ENCODE assay signal across 8 cellular contexts in genomic region chr11:134411887-134412507, GRCh38. TPM values are rescaled to one million over a fixed set of nuclear protein-coding genes. Genes with fewer than 3 reads are reported as not detected.
DNase-seq lines count a peak whose midpoint lies in the region; ATAC-seq and TF ChIP-seq lines count a peak whose summit lies in the region.

A gene with protein sequence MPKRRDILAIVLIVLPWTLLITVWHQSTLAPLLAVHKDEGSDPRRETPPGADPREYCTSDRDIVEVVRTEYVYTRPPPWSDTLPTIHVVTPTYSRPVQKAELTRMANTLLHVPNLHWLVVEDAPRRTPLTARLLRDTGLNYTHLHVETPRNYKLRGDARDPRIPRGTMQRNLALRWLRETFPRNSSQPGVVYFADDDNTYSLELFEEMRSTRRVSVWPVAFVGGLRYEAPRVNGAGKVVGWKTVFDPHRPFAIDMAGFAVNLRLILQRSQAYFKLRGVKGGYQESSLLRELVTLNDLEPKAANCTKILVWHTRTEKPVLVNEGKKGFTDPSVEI (minus strand): TSS chr11:134412242. CDS start chr11:134387659, 24,583 bp downstream.

- WGBS in right lobe of liver (ENCODE audit: insufficient coverage, low coverage, low lambda C conversion rate, missing lambda C conversion rate) = 0% methylated on average over 1 of the region's 92 CpGs
- 2% methylated on average over 11 of the region's 92 CpGs; no CpG with 5 or more reads in 1 of the 2 donors for WGBS in tibial nerve, 2 donors

- H3K27me3 Mint-ChIP-seq in MCF 10A (ENCODE audit: insufficient read depth, unreplicated experiment) = peaks cover 56% of the 10 kb centered on the region
- peaks cover 29% of the 10 kb centered on the region for H3K27me3 Mint-ChIP-seq in activated naive CD8-positive, alpha-beta T cell

- H3K4me1 ChIP-seq in breast epithelium (no peaks in the 10 kb centered on the region), right lobe of liver (peaks cover 0 to 4% (median 2%) of the 10 kb centered on the region in 4 donors), tibial nerve (peaks cover 0 to 45% (median 3%) of the 10 kb centered on the region in 4 donors)

- intact Hi-C loops in breast epithelium (cut with DNase I; ENCODE audit: low total_unique reads) = no loop called here
- intact Hi-C loops in MCF 10A (cut with micrococcal nuclease) = no loop called here
- intact Hi-C loops in right lobe of liver (cut with DNase I) = no loop called here

- no peak within 1 kb of the TSS for H3K27ac Mint-ChIP-seq in MCF 10A (ENCODE audit: low read depth, unreplicated experiment)
- H3K27ac Mint-ChIP-seq in activated naive CD8-positive, alpha-beta T cell = no peak within 1 kb of the TSS

- H3K9me3 ChIP-seq in breast epithelium (no peaks in the 10 kb centered on the region), right lobe of liver (no peaks in the 10 kb centered on the region), tibial nerve (no peaks in the 10 kb centered on the region)

- H3K4me3 Mint-ChIP-seq in MCF 10A (ENCODE audit: unreplicated experiment) = no peak within 1 kb of the TSS
- H3K4me3 Mint-ChIP-seq in activated naive CD8-positive, alpha-beta T cell = peak within 1 kb of the TSS; percentile 68

- POLR2A ChIA-PET in MCF 10A (lab: Yijun Ruan, JAX) = no interaction called here

- ATAC-seq in right lobe of liver = peak in 2 of 4 donors; percentile 7 to 16

- DNase-seq in breast epithelium (ENCODE audit: low spot score in 2 of 2) (no peak), MCF 10A (ENCODE audit: unreplicated experiment) (no peak), right lobe of liver (no peak), tibial nerve (ENCODE audit: low spot score in 2 of 2) (no peak), HUDEP-2 (lab: John Stamatoyannopoulos, UW; ENCODE audit: unreplicated experiment in 76 of 76) (no peak), MV-4-11 (lab: John Stamatoyannopoulos, UW) (no peak)
- no peak for DNase-seq in central memory CD4-positive, alpha-beta T cell

- H3K4me3 ChIP-seq in breast epithelium (peak within 1 kb of the TSS; percentile 30 to 76 (median 58)), right lobe of liver (peak within 1 kb of the TSS; percentile 10 to 52 (median 49)), tibial nerve (peak within 1 kb of the TSS; percentile 39 to 62 (median 45))

- peaks cover 5% of the 10 kb centered on the region for H3K4me1 Mint-ChIP-seq in MCF 10A (ENCODE audit: insufficient read depth, unreplicated experiment)
- H3K4me1 Mint-ChIP-seq in activated naive CD8-positive, alpha-beta T cell (ENCODE audit: low read depth) = peaks cover 20% of the 10 kb centered on the region

- H3K27ac ChIP-seq in breast epithelium = peak within 1 kb of the TSS in 1 of 2 donors; percentile 52
- H3K27ac ChIP-seq in right lobe of liver = no peak within 1 kb of the TSS
- peak within 1 kb of the TSS; percentile 41 to 79 (median 70) for H3K27ac ChIP-seq in tibial nerve

- no TSS peak for BruUV-seq in MCF 10A (replicated peaks; lab: Mats Ljungman, UMichigan)

- TF ChIP-seq POLR2A in breast epithelium (IDR thresholded peaks at IDR 0.05) (no peak), right lobe of liver (IDR thresholded peaks at IDR 0.05) (no peak), tibial nerve (IDR thresholded peaks at IDR 0.05) (no peak)

- no peaks in the 10 kb centered on the region for H3K36me3 ChIP-seq in breast epithelium
- H3K36me3 ChIP-seq in right lobe of liver = no peaks in the 10 kb centered on the region
- H3K36me3 ChIP-seq in tibial nerve = no peaks in the 10 kb centered on the region

- H3K36me3 Mint-ChIP-seq in MCF 10A (ENCODE audit: insufficient read depth, unreplicated experiment) = no peaks in the 10 kb centered on the region
- H3K36me3 Mint-ChIP-seq in activated naive CD8-positive, alpha-beta T cell = no peaks in the 10 kb centered on the region

- CTCF ChIA-PET in MCF 10A (lab: Yijun Ruan, JAX) = no interaction called here

- H3K9me3 Mint-ChIP-seq in MCF 10A (ENCODE audit: unreplicated experiment) = no peaks in the 10 kb centered on the region
- H3K9me3 Mint-ChIP-seq in activated naive CD8-positive, alpha-beta T cell (ENCODE audit: low read depth) = no peaks in the 10 kb centered on the region

- H3K27me3 ChIP-seq in breast epithelium = peaks cover 3 to 37% of the 10 kb centered on the region in 2 donors
- H3K27me3 ChIP-seq in right lobe of liver = no peaks in the 10 kb centered on the region
- peaks cover 0 to 52% of the 10 kb centered on the region in 2 donors for H3K27me3 ChIP-seq in tibial nerve

- no peak for TF ChIP-seq EP300 in tibial nerve (IDR thresholded peaks at IDR 0.05)

- TF ChIP-seq CTCF in breast epithelium (IDR thresholded peaks at IDR 0.05) = no peak
- TF ChIP-seq CTCF in MCF 10A (IDR thresholded peaks at IDR 0.05; ENCODE audit: unreplicated experiment) = no peak
- no peak for TF ChIP-seq CTCF in right lobe of liver (IDR thresholded peaks at IDR 0.05)
- no peak for TF ChIP-seq CTCF in tibial nerve (IDR thresholded peaks at IDR 0.05)

RNA-seq across cellular contexts. Expression of the gene that starts here (rescaled TPM):
- total RNA-seq in breast epithelium (1 to 10 TPM in 2 of 3 donors, under 1 TPM in 1; 0.16 to 2.9 (median 2.8) TPM), MCF 10A (2022) (not detected in 2 replicates), right lobe of liver (1 to 10 TPM in 5 of 6 experiments, under 1 TPM in 1; 0.76 to 8.8 (median 5.1) TPM), tibial nerve (10 to 100 TPM in 2 of 4 donors, 1 to 10 TPM in 2; 6.6 to 18.0 (median 9.1) TPM)

Comparison
In these comparisons a context has a peak if more than half of its experiments do, and no peak if none do; other contexts are left out.
1. H3K27ac ChIP-seq: peak in tibial nerve (4 of 4); none in right lobe of liver (0 of 3).
2. Peak in every context shown above with its lines, with median percentiles within 50 percentile points of each other: H3K4me3 ChIP-seq.